ENCODE assay signal across 1 cellular context in genomic region chr4:153950100-153950979, GRCh38.
TF ChIP-seq lines count a peak whose summit lies in the region.

No MANE protein-coding gene starts in this region.

TF ChIP-seq in K562, 482 proteins besides CTCF, POLR2A, EP300 and RAD21 (continued from another document and continues in another):
- no peak for TF ChIP-seq AFF1 (IDR thresholded peaks at IDR 0.05; ENCODE audit: low read depth in 1 of 2, partially characterized antibody in 2 of 2)
- TF ChIP-seq SMARCA5 (IDR thresholded peaks at IDR 0.05): no peak
- no peak for TF ChIP-seq JUNB (CRISPR knock-in tag; conservative IDR thresholded peaks at IDR 0.05)
- TF ChIP-seq SOX6 (IDR thresholded peaks at IDR 0.05): peak; percentile 20; the same call in 1 of the 2 replicates
- TF ChIP-seq, protein P1, sequence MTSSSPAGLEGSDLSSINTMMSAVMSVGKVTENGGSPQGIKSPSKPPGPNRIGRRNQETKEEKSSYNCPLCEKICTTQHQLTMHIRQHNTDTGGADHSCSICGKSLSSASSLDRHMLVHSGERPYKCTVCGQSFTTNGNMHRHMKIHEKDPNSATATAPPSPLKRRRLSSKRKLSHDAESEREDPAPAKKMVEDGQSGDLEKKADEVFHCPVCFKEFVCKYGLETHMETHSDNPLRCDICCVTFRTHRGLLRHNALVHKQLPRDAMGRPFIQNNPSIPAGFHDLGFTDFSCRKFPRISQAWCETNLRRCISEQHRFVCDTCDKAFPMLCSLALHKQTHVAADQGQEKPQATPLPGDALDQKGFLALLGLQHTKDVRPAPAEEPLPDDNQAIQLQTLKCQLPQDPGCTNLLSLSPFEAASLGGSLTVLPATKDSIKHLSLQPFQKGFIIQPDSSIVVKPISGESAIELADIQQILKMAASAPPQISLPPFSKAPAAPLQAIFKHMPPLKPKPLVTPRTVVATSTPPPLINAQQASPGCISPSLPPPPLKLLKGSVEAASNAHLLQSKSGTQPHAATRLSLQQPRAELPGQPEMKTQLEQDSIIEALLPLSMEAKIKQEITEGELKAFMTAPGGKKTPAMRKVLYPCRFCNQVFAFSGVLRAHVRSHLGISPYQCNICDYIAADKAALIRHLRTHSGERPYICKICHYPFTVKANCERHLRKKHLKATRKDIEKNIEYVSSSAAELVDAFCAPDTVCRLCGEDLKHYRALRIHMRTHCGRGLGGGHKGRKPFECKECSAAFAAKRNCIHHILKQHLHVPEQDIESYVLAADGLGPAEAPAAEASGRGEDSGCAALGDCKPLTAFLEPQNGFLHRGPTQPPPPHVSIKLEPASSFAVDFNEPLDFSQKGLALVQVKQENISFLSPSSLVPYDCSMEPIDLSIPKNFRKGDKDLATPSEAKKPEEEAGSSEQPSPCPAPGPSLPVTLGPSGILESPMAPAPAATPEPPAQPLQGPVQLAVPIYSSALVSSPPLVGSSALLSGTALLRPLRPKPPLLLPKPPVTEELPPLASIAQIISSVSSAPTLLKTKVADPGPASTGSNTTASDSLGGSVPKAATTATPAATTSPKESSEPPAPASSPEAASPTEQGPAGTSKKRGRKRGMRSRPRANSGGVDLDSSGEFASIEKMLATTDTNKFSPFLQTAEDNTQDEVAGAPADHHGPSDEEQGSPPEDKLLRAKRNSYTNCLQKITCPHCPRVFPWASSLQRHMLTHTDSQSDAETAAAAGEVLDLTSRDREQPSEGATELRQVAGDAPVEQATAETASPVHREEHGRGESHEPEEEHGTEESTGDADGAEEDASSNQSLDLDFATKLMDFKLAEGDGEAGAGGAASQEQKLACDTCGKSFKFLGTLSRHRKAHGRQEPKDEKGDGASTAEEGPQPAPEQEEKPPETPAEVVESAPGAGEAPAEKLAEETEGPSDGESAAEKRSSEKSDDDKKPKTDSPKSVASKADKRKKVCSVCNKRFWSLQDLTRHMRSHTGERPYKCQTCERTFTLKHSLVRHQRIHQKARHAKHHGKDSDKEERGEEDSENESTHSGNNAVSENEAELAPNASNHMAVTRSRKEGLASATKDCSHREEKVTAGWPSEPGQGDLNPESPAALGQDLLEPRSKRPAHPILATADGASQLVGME (CRISPR knock-in tag; IDR thresholded peaks at IDR 0.05): no peak
- TF ChIP-seq CBFA2T2 (conservative IDR thresholded peaks at IDR 0.05): peak; percentile 87
- TF ChIP-seq ARID1B (IDR thresholded peaks at IDR 0.05): peak; percentile 79
- TF ChIP-seq TCF3 (CRISPR knock-in tag; IDR thresholded peaks at IDR 0.05): peak; percentile 36
- no peak for TF ChIP-seq CLOCK (CRISPR knock-in tag; IDR thresholded peaks at IDR 0.05; ENCODE audit: borderline replicate concordance)
- no peak for TF ChIP-seq U2AF2 (optimal IDR thresholded peaks at IDR 0.05; ENCODE audit: low read depth, low read length)
- no peak for TF ChIP-seq KAT2B (IDR thresholded peaks at IDR 0.05; ENCODE audit: low read depth, low read length)
- TF ChIP-seq TOE1 (IDR thresholded peaks at IDR 0.05; ENCODE audit: borderline replicate concordance): no peak
- no peak for TF ChIP-seq TOE1 (CRISPR knock-in tag; IDR thresholded peaks at IDR 0.05; ENCODE audit: borderline replicate concordance, low read depth)
- TF ChIP-seq POLR2G (IDR thresholded peaks at IDR 0.05; ENCODE audit: low read depth, low read length): no peak
- 0 out of 4 replicates have a peak, but pooled peaks of 1 of the 2 experiments have one; percentile 20 for TF ChIP-seq RCOR1 (IDR thresholded peaks at IDR 0.05; ENCODE audit: borderline replicate concordance in 1 of 2, low read depth in 2 of 2, low read length in 2 of 2)
- TF ChIP-seq ELK3 (CRISPR knock-in tag; IDR thresholded peaks at IDR 0.05): no peak
- no peak for TF ChIP-seq MTF1 (CRISPR knock-in tag; IDR thresholded peaks at IDR 0.05; ENCODE audit: borderline replicate concordance)
- no peak for TF ChIP-seq NR1H2 (CRISPR knock-in tag; IDR thresholded peaks at IDR 0.05)
- TF ChIP-seq KDM4B (IDR thresholded peaks at IDR 0.05; ENCODE audit: borderline replicate concordance in 2 of 2, low read depth in 1 of 2): no peak
- peak; percentile 38 to 65; a peak in 2 of 4 replicates for TF ChIP-seq TRIM24 (IDR thresholded peaks at IDR 0.05)
- no peak for TF ChIP-seq MED1 (CRISPR knock-in tag; IDR thresholded peaks at IDR 0.05; ENCODE audit: borderline replicate concordance)
- TF ChIP-seq NRF1 (conservative IDR thresholded peaks at IDR 0.05 in 1 of 2, IDR thresholded peaks at IDR 0.05 in 1 of 2): no peak
- no peak for TF ChIP-seq SPI1 (IDR thresholded peaks at IDR 0.05; ENCODE audit: borderline replicate concordance, low read depth, low read length)
- peak; percentile 77 for TF ChIP-seq TAL1 (IDR thresholded peaks at IDR 0.05)
- TF ChIP-seq TSHZ1 (CRISPR knock-in tag; IDR thresholded peaks at IDR 0.05): no peak
- TF ChIP-seq ZSCAN29 (IDR thresholded peaks at IDR 0.05): no peak
- no peak for TF ChIP-seq RBBP5 (IDR thresholded peaks at IDR 0.05; ENCODE audit: borderline replicate concordance, insufficient read depth, low read length, poor library complexity, severe bottlenecking)
- TF ChIP-seq NONO (IDR thresholded peaks at IDR 0.05; ENCODE audit: low read depth in 2 of 2, low read length in 1 of 2): no peak
- TF ChIP-seq ZNF696 (CRISPR knock-in tag; conservative IDR thresholded peaks at IDR 0.05): no peak
- no peak for TF ChIP-seq NFYB (IDR thresholded peaks at IDR 0.05; ENCODE audit: extremely low read depth, insufficient read length)
- no peak for TF ChIP-seq DLX4 (CRISPR knock-in tag; IDR thresholded peaks at IDR 0.05)
- TF ChIP-seq SP1 (CRISPR knock-in tag; IDR thresholded peaks at IDR 0.05): no peak
- peak; percentile 52 for TF ChIP-seq MTA2 (IDR thresholded peaks at IDR 0.05; ENCODE audit: low read depth)
- no peak for TF ChIP-seq PHTF2 (CRISPR knock-in tag; IDR thresholded peaks at IDR 0.05)
- TF ChIP-seq GTF2F1 (IDR thresholded peaks at IDR 0.05; ENCODE audit: low read depth, low read length): no peak
- TF ChIP-seq ZNF133 (CRISPR knock-in tag; IDR thresholded peaks at IDR 0.05): no peak
- no peak for TF ChIP-seq KAT8 (IDR thresholded peaks at IDR 0.05; ENCODE audit: low read depth)
- TF ChIP-seq CXXC5 (CRISPR knock-in tag; IDR thresholded peaks at IDR 0.05): no peak
- TF ChIP-seq HBP1 (CRISPR knock-in tag; IDR thresholded peaks at IDR 0.05): no peak
